ENCODE assay signal across 10 cellular contexts in genomic region chr7:25118048-25118753, GRCh38.
A peak's percentile ranks its signal among the peaks of the same experiment; 100 is the strongest.
DNase-seq lines count a peak whose midpoint lies in the region; ATAC-seq and TF ChIP-seq lines count a peak whose summit lies in the region.
"Had no signal": no experiment of that assay in that cellular context is flagged by ENCODE, and none has a peak within 500 bp of the region (broad histone marks: within the 10 kb centered on the region; RNA-seq: fewer than 3 reads in every experiment).

No MANE protein-coding gene starts in this region.

- H3K4me1 Mint-ChIP-seq in activated naive CD8-positive, alpha-beta T cell (ENCODE audit: low read depth), result peaks cover 41% of the 10 kb centered on the region

- DNase-seq in NCI-H82 (lab: John Stamatoyannopoulos, UW), result no peak
- DNase-seq in SKM-1 treated with dmso at 0.1 percent for 144 hours (lab: John Stamatoyannopoulos, UW; ENCODE audit: unreplicated experiment), result no peak
- no peak for DNase-seq in amniotic stem cell (lab: John Stamatoyannopoulos, UW)
- DNase-seq in tibial artery, result no peak
- DNase-seq: activated T-cell treated with anti-CD3 and anti-CD28 coated beads, Interleukin-2, amount 50 U/mL, for 4 hours; uterus had no signal

- intact Hi-C loops in tibial artery (cut with DNase I; ENCODE audit: low total_unique reads), result no loop called here

- H3K27ac ChIP-seq in tibial artery, result no peak overlapping the region
- H3K27ac ChIP-seq: uterus had no signal

- peaks cover 5% of the 10 kb centered on the region for H3K36me3 Mint-ChIP-seq in activated naive CD8-positive, alpha-beta T cell

- H3K27me3 ChIP-seq in tibial artery, result no peaks in the 10 kb centered on the region
- H3K27me3 ChIP-seq: uterus had no signal

- TF ChIP-seq CTCF in tibial artery (IDR thresholded peaks at IDR 0.05), result no peak

- peak overlapping the region; percentile 40 for H3K4me3 Mint-ChIP-seq in activated naive CD8-positive, alpha-beta T cell

- H3K4me1 ChIP-seq in tibial artery, result no peaks in the 10 kb centered on the region
- H3K4me1 ChIP-seq: uterus had no signal

- peak overlapping the region; percentile 47 for H3K27ac Mint-ChIP-seq in activated naive CD8-positive, alpha-beta T cell

- no peaks in the 10 kb centered on the region for H3K9me3 ChIP-seq in tibial artery
- H3K9me3 ChIP-seq: uterus had no signal

- peaks cover 19 to 37% (median 26%) of the 10 kb centered on the region in 3 donors for H3K36me3 ChIP-seq in tibial artery
- H3K36me3 ChIP-seq: uterus had no signal

- no peak overlapping the region for H3K4me3 ChIP-seq in tibial artery
- H3K4me3 ChIP-seq: uterus had no signal

- ATAC-seq in GM18499 (IDR thresholded peaks at IDR 0.05; ENCODE audit: insufficient read depth, unreplicated experiment), result peak; percentile 28
- peak; percentile 38 for ATAC-seq in GM19452 (IDR thresholded peaks at IDR 0.05; ENCODE audit: unreplicated experiment)
- peak; percentile 34 for ATAC-seq in HG03066 (IDR thresholded peaks at IDR 0.05; ENCODE audit: low read depth, unreplicated experiment)

- H3K27me3 Mint-ChIP-seq in activated naive CD8-positive, alpha-beta T cell, result no peaks in the 10 kb centered on the region

- no peaks in the 10 kb centered on the region for H3K9me3 Mint-ChIP-seq in activated naive CD8-positive, alpha-beta T cell (ENCODE audit: low read depth)
- H3K9me3 Mint-ChIP-seq: activated T-cell treated with anti-CD3 and anti-CD28 coated beads, Interleukin-2, amount 50 U/mL, for 4 hours had no signal
